In the genomic region with DNA sequence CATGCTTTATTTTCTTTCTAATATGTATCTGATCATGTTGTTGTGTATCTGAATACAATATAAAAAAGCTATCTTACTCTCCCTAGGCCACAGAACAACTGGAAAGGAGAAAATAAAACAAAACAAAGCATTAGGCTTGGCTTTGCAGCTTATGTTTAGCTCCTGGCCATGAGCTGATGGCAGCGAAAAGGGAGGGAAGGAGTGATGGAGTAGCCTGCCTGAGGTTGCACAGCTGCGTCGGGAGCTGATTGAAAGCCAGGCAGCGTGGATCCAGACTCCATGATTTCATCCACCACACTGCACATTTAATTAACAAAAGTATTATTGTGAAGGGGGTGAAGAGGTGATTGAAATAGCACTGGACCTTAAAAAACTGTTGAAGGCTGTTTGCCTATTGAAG, we compare ENCODE assay signal across 15 cellular contexts.
DNase-seq lines count a peak whose midpoint lies in the region; ATAC-seq, FAIRE-seq and TF ChIP-seq lines count a peak whose summit lies in the region.
"Had no signal": no experiment of that assay in that cellular context is flagged by ENCODE, and none has a peak within 500 bp of the region (broad histone marks: within the 10 kb centered on the region; RNA-seq: fewer than 3 reads in every experiment).

No MANE protein-coding gene starts in this region.

- H3K27me3 ChIP-seq in neural cell (ENCODE audit: insufficient read depth, low read depth, low read length) (no peaks in the 10 kb centered on the region), vagina (no peaks in the 10 kb centered on the region)

- intact Hi-C loops in vagina (cut with DNase I): no loop called here

- TF ChIP-seq CTCF in neural cell (IDR thresholded peaks at IDR 0.05; ENCODE audit: poor library complexity, severe bottlenecking): no peak
- no peak for TF ChIP-seq CTCF in vagina (IDR thresholded peaks at IDR 0.05)

- no peak overlapping the region for H3K4me2 ChIP-seq in neural cell (ENCODE audit: low read length)
- H3K4me2 ChIP-seq: PC-9 had no signal

- H3K36me3 ChIP-seq in neural cell (ENCODE audit: insufficient read depth, low read length): no peaks in the 10 kb centered on the region
- no peaks in the 10 kb centered on the region for H3K36me3 ChIP-seq in vagina

- H3K27ac ChIP-seq in neural cell (ENCODE audit: low read length): peak overlapping the region; percentile 30
- H3K27ac ChIP-seq in vagina: no peak overlapping the region
- H3K27ac ChIP-seq: PC-9, RWPE1 had no signal

- FAIRE-seq in GM12892 (lab: Jason Lieb, UNC): no peak

- no peaks in the 10 kb centered on the region for H3K9me2 ChIP-seq in neural cell (ENCODE audit: insufficient read depth, low read length)

- peak overlapping the region; percentile 4 for H3K9ac ChIP-seq in neural cell (ENCODE audit: low read length)

- no peaks in the 10 kb centered on the region for H3K79me2 ChIP-seq in neural cell (replicated peaks; ENCODE audit: insufficient read depth, low read length)

- H4K20me1 ChIP-seq in neural cell (ENCODE audit: insufficient read depth): no peaks in the 10 kb centered on the region

- no peak overlapping the region for H3K4me3 ChIP-seq in neural cell (ENCODE audit: low read length)
- no peak overlapping the region for H3K4me3 ChIP-seq in vagina
- H3K4me3 ChIP-seq: PC-9 had no signal

- no peak for TF ChIP-seq EP300 in neural cell (conservative IDR thresholded peaks at IDR 0.05; ENCODE audit: poor library complexity, severe bottlenecking)

- no peaks in the 10 kb centered on the region for H3F3A ChIP-seq in neural cell (ENCODE audit: insufficient read depth, low read length, poor library complexity, severe bottlenecking)

- H3K9me3 ChIP-seq in neural cell (ENCODE audit: low read length): peaks cover 3% of the 10 kb centered on the region
- H3K9me3 ChIP-seq in vagina: no peaks in the 10 kb centered on the region

- ATAC-seq in GM18861 (IDR thresholded peaks at IDR 0.05; ENCODE audit: unreplicated experiment): no peak

- TF ChIP-seq POLR2A in GM12892 (IDR thresholded peaks at IDR 0.05; ENCODE audit: low read depth, low read length) (no peak), vagina (IDR thresholded peaks at IDR 0.05) (no peak)

- no peaks in the 10 kb centered on the region for H3K4me1 ChIP-seq in vagina

- H2AFZ ChIP-seq in neural cell (ENCODE audit: low read depth, low read length): no peak overlapping the region
- H2AFZ ChIP-seq: PC-9 had no signal

- peak; percentile 19 for DNase-seq in DMS153 (lab: John Stamatoyannopoulos, UW)
- DNase-seq in DMS79 treated with DMSO at 0.1 percent for 48 hours (lab: John Stamatoyannopoulos, UW): peak; percentile 88
- DNase-seq in NCI-H510A (lab: John Stamatoyannopoulos, UW): peak; percentile 49
- no peak for DNase-seq in GM12892 (ENCODE audit: insufficient read length)
- DNase-seq in vagina (ENCODE audit: extremely low spot score in 2 of 2): no peak
- DNase-seq: C1 segment of cervical spinal cord, NCI-H1105 treated with DMSO at 0.1 percent for 48 hours, NCI-H1930, NCI-H2171, NCI-H524, PC-9, SIG-M5 had no signal

- TF ChIP-seq RAD21 in neural cell (conservative IDR thresholded peaks at IDR 0.05): no peak

TF ChIP-seq in neural cell, 6 proteins besides CTCF, POLR2A, EP300 and RAD21:
- no peak for TF ChIP-seq TAF1 (IDR thresholded peaks at IDR 0.05; ENCODE audit: low read depth)
- no peak for TF ChIP-seq POLR2AphosphoS5 (IDR thresholded peaks at IDR 0.05)
- TF ChIP-seq MXI1 (conservative IDR thresholded peaks at IDR 0.05; ENCODE audit: poor library complexity, severe bottlenecking): no peak
- TF ChIP-seq EZH2 (IDR thresholded peaks at IDR 0.05; ENCODE audit: borderline replicate concordance, insufficient read depth, low read length, poor library complexity, severe bottlenecking): no peak
- no peak for TF ChIP-seq SMC3 (conservative IDR thresholded peaks at IDR 0.05; ENCODE audit: poor library complexity)
- TF ChIP-seq REST (IDR thresholded peaks at IDR 0.05; ENCODE audit: borderline replicate concordance): no peak
TF ChIP-seq in neural cell: peak in this region for 0.

Comparison
In these comparisons a context has a peak if more than half of its experiments do, and no peak if none do; other contexts are left out.
1. DNase-seq: peak in DMS153 (single experiment), DMS79 treated with DMSO at 0.1 percent for 48 hours (single experiment) and NCI-H510A (single experiment); none in GM12892 (single experiment) and vagina (0 of 2).